Comparison of ENCODE assay signal across 1 cellular context in the genomic region with DNA sequence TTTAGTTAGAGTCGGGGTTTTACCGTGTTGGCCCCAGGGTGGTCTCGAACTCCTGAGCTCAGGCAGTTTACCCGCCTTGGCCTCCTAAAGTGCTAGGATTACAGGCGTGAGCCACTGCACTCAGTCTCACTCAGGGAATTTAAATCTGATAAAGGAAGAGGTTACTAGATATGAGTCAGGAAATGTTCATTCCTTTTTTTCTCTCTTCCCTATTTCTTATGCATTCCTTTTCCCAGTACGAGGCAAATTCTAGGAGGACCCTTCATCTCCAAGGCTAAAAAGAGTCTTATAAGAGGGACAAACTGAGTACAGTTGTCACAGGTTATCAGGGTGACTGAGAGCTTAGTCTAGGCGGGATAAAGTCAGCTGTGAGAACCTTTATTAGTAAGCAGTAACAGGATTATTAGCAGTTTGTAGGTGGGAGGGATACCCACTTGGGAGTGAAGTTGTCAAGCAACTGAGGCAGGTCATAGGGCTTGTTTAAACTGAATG.
TF ChIP-seq lines count a peak whose summit lies in the region.

No MANE protein-coding gene starts in this region.

TF ChIP-seq in K562, 482 proteins besides CTCF, POLR2A, EP300 and RAD21 (continued from another document):
- TF ChIP-seq, protein P1, sequence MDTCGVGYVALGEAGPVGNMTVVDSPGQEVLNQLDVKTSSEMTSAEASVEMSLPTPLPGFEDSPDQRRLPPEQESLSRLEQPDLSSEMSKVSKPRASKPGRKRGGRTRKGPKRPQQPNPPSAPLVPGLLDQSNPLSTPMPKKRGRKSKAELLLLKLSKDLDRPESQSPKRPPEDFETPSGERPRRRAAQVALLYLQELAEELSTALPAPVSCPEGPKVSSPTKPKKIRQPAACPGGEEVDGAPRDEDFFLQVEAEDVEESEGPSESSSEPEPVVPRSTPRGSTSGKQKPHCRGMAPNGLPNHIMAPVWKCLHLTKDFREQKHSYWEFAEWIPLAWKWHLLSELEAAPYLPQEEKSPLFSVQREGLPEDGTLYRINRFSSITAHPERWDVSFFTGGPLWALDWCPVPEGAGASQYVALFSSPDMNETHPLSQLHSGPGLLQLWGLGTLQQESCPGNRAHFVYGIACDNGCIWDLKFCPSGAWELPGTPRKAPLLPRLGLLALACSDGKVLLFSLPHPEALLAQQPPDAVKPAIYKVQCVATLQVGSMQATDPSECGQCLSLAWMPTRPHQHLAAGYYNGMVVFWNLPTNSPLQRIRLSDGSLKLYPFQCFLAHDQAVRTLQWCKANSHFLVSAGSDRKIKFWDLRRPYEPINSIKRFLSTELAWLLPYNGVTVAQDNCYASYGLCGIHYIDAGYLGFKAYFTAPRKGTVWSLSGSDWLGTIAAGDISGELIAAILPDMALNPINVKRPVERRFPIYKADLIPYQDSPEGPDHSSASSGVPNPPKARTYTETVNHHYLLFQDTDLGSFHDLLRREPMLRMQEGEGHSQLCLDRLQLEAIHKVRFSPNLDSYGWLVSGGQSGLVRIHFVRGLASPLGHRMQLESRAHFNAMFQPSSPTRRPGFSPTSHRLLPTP (IDR thresholded peaks at IDR 0.05; ENCODE audit: borderline replicate concordance, extremely low read depth, insufficient read length): peak; percentile 55
- no peak for TF ChIP-seq CTBP1 (IDR thresholded peaks at IDR 0.05; ENCODE audit: borderline replicate concordance)
- 0 out of 2 replicates have a peak, but pooled peaks have one; percentile 53 for TF ChIP-seq ATF6 (CRISPR knock-in tag; IDR thresholded peaks at IDR 0.05)
- TF ChIP-seq SMAD3 (CRISPR knock-in tag; conservative IDR thresholded peaks at IDR 0.05): no peak
- no peak for TF ChIP-seq KLF13 (tag; IDR thresholded peaks at IDR 0.05; ENCODE audit: borderline replicate concordance, low read depth)
- TF ChIP-seq, protein P2, sequence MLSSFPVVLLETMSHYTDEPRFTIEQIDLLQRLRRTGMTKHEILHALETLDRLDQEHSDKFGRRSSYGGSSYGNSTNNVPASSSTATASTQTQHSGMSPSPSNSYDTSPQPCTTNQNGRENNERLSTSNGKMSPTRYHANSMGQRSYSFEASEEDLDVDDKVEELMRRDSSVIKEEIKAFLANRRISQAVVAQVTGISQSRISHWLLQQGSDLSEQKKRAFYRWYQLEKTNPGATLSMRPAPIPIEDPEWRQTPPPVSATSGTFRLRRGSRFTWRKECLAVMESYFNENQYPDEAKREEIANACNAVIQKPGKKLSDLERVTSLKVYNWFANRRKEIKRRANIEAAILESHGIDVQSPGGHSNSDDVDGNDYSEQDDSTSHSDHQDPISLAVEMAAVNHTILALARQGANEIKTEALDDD (IDR thresholded peaks at IDR 0.05): peak; percentile 82; the same call in 1 of the 2 replicates
- no peak for TF ChIP-seq KLF1 (tag; IDR thresholded peaks at IDR 0.05)
- peak; percentile 70; the same call in 1 of the 2 replicates for TF ChIP-seq SMARCE1 (IDR thresholded peaks at IDR 0.05)
- TF ChIP-seq ATF3 (IDR thresholded peaks at IDR 0.05): 0 out of 2 replicates have a peak, but pooled peaks have one; percentile 8
- TF ChIP-seq ATF3 (CRISPR knock-in tag; conservative IDR thresholded peaks at IDR 0.05): no peak
